Comparison of ENCODE assay signal across 8 cellular contexts in genomic region chr6:11460001-11460668, GRCh38.
DNase-seq lines count a peak whose midpoint lies in the region; ATAC-seq lines count a peak whose summit lies in the region.

No MANE protein-coding gene starts in this region.

- H3K4me3 ChIP-seq in right cardiac atrium (ENCODE audit: low read length) = no peak overlapping the region

- no peaks in the 10 kb centered on the region for H3K9me3 ChIP-seq in right cardiac atrium (ENCODE audit: control insufficient read depth, low read length)

- H3K27ac ChIP-seq in right cardiac atrium (ENCODE audit: low read length) (no peak overlapping the region), caudate nucleus (ENCODE audit: low read depth, low read length) (no peak overlapping the region)

- DNase-seq in H4 (ENCODE audit: low spot score) (peak; percentile 20), OCI-M1 (lab: John Stamatoyannopoulos, UW) (peak; percentile 61), right cardiac atrium (no peak), caudate nucleus (lab: John Stamatoyannopoulos, UW) (no peak), activated gamma-delta T cell treated with Interleukin-2 at 50 U/mL for 16 hours (no peak), HT-29 (ENCODE audit: low spot score) (no peak)
- no peak for DNase-seq in stimulated activated naive CD4-positive, alpha-beta T cell treated with Interleukin-2 at 50 U/mL for 16 hours (lab: John Stamatoyannopoulos, UW)

- 70% methylated on average over 4 of the region's 4 CpGs for WGBS in right cardiac atrium

- peak; percentile 49 for ATAC-seq in GM18511 (IDR thresholded peaks at IDR 0.05; ENCODE audit: unreplicated experiment)
- peak; percentile 48 to 91 for ATAC-seq in right cardiac atrium

- no peaks in the 10 kb centered on the region for H3K4me1 ChIP-seq in right cardiac atrium (ENCODE audit: control insufficient read depth, insufficient read depth, low read length)

- no peaks in the 10 kb centered on the region for H3K27me3 ChIP-seq in right cardiac atrium (ENCODE audit: control insufficient read depth, insufficient read depth)

- intact Hi-C loops in right cardiac atrium (cut with DNase I) = no loop called here

Comparison
In these comparisons a context has a peak if more than half of its experiments do, and no peak if none do; other contexts are left out.
1. DNase-seq: peak in H4 (single experiment) and OCI-M1 (single experiment); none in right cardiac atrium (0 of 3), caudate nucleus (0 of 61), activated gamma-delta T cell treated with Interleukin-2 at 50 U/mL for 16 hours (single experiment), stimulated activated naive CD4-positive, alpha-beta T cell treated with Interleukin-2 at 50 U/mL for 16 hours (single experiment) and HT-29 (single experiment).